ENCODE assay signal across 9 cellular contexts in the genomic region with DNA sequence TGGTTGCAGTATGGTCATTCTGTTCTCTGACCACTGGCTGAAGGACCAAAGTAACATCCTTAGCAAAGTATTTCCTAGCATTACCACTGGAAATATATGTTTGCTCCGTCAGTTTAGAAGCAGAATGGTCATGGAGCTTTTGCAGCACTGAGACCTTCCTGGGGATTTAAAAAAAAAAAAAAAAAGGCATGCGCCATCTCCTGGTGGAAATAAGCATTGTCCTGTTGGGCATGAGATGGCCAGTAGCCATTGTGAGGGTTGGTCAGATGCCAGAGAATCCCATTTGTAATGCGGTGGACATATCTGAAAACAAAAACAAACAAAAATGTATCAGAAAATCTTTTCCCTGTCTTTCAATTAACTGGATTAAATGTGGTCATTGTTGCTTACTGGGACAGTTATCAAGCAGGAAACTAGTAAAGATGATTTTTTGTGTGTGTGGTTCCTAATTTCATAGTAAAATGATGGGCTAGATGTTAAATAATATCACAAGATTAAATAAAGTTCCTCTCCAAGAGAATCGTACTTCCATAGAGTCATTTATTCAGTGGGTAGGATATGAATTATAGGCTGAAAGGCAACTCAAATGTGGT.
A peak's percentile ranks its signal among the peaks of the same experiment; 100 is the strongest.
DNase-seq lines count a peak whose midpoint lies in the region; ATAC-seq, FAIRE-seq and TF ChIP-seq lines count a peak whose summit lies in the region.
"Had no signal": no experiment of that assay in that cellular context is flagged by ENCODE, and none has a peak within 500 bp of the region (broad histone marks: within the 10 kb centered on the region; RNA-seq: fewer than 3 reads in every experiment).

No MANE protein-coding gene starts in this region.

- in situ Hi-C loops in brain microvascular endothelial cell (cut with HindIII; ENCODE audit: low pct_ligation_motif_present, low sequenced_read_pairs) = no loop called here

- TF ChIP-seq RAD21 in A549 (conservative IDR thresholded peaks at IDR 0.05 in 1 of 2, IDR thresholded peaks at IDR 0.05 in 1 of 2) = peak; percentile 30 to 42; a peak in 3 of 5 replicates

- H3K4me3 ChIP-seq in A549 (no peak overlapping the region), brain microvascular endothelial cell (ENCODE audit: low read depth, low read length) (no peak overlapping the region), uterus (no peak overlapping the region)
- H3K4me3 ChIP-seq in effector memory CD4-positive, alpha-beta T cell (ENCODE audit: insufficient read depth, low read depth, low read length, poor library complexity, severe bottlenecking) = no peak overlapping the region

- H3K27ac ChIP-seq in A549 (no peak overlapping the region), brain microvascular endothelial cell (no peak overlapping the region), uterus (no peak overlapping the region)
- H3K27ac ChIP-seq in effector memory CD4-positive, alpha-beta T cell (ENCODE audit: insufficient read depth, low read length, poor library complexity, severe bottlenecking) = no peak overlapping the region

- H3K9me3 ChIP-seq in A549 = no peaks in the 10 kb centered on the region
- no peaks in the 10 kb centered on the region for H3K9me3 ChIP-seq in uterus
- no peaks in the 10 kb centered on the region for H3K9me3 ChIP-seq in effector memory CD4-positive, alpha-beta T cell (ENCODE audit: control insufficient read depth, low read length)

- no peak for FAIRE-seq in A549 (lab: Jason Lieb, UNC)
- FAIRE-seq: colon had no signal

- no peak for TF ChIP-seq EP300 in A549 (IDR thresholded peaks at IDR 0.05)

- ATAC-seq in A549 = peak; percentile 74 to 84; a peak in 3 of 6 replicates

- intact Hi-C loops in uterus (cut with DNase I; ENCODE audit: low total_unique reads) = loop anchor here (5.0 kb wide), 1 partner anchor 246 kb away; no protein-coding TSS in a partner anchor

- DNase-seq in A549 (ENCODE audit: low read depth in 1 of 2, low spot score in 1 of 2) (peak; percentile 36 to 45), NCI-H2029 (lab: John Stamatoyannopoulos, UW) (peak; percentile 46), brain microvascular endothelial cell (peak; percentile 80), kidney glomerular epithelial cell (lab: John Stamatoyannopoulos, UW) (peak; percentile 79), uterus (no peak), ureter (ENCODE audit: low spot score) (no peak)
- no peak for DNase-seq in effector memory CD4-positive, alpha-beta T cell

- TF ChIP-seq POLR2A in A549 (IDR thresholded peaks at IDR 0.05; ENCODE audit: low read length) (no peak), uterus (IDR thresholded peaks at IDR 0.05) (no peak)

- POLR2A ChIA-PET in A549 (lab: Yijun Ruan, JAX) = no interaction called here

- H3K36me3 ChIP-seq in brain microvascular endothelial cell (replicated peaks) (no peaks in the 10 kb centered on the region), uterus (no peaks in the 10 kb centered on the region)
- H3K36me3 ChIP-seq in effector memory CD4-positive, alpha-beta T cell (ENCODE audit: control insufficient read depth, insufficient read depth, low read length) = no peaks in the 10 kb centered on the region

- whole genome bisulfite sequencing in A549 (ENCODE audit: missing lambda C conversion rate) = 2% methylated on average over 4 of the region's 4 CpGs

- CTCF ChIA-PET in A549 (lab: Yijun Ruan, JAX) = interaction anchor here (0.6 to 1.1 kb wide), 7 partner anchors 9 to 236 kb away, joined by 3 to 5 read pairs (median 3); no protein-coding TSS in a partner anchor

- H3K27me3 ChIP-seq in brain microvascular endothelial cell (replicated peaks) = no peaks in the 10 kb centered on the region
- H3K27me3 ChIP-seq in uterus = no peaks in the 10 kb centered on the region
- no peaks in the 10 kb centered on the region for H3K27me3 ChIP-seq in effector memory CD4-positive, alpha-beta T cell (replicated peaks; ENCODE audit: control insufficient read depth, insufficient read depth, low read length, poor library complexity, severe bottlenecking)

- TF ChIP-seq CTCF in A549 (IDR thresholded peaks at IDR 0.05) (peak; percentile 59), GM12873 (IDR thresholded peaks at IDR 0.05; ENCODE audit: insufficient read depth, low read depth, low read length, missing control alignments) (peak; percentile 71), brain microvascular endothelial cell (IDR thresholded peaks at IDR 0.05; ENCODE audit: low read depth, low read length, missing control alignments) (peak; percentile 80), uterus (IDR thresholded peaks at IDR 0.05) (peak; percentile 39 to 65 (median 60))

- H3K4me2 ChIP-seq in A549 = no peak overlapping the region

- H3K4me1 ChIP-seq in A549 (peaks cover 15% of the 10 kb centered on the region), uterus (peaks cover 0 to 8% of the 10 kb centered on the region in 2 donors)
- H3K4me1 ChIP-seq in effector memory CD4-positive, alpha-beta T cell (ENCODE audit: control insufficient read depth, insufficient read depth, low read length, poor library complexity, severe bottlenecking) = no peaks in the 10 kb centered on the region

TF ChIP-seq in A549, 52 proteins besides CTCF, POLR2A, EP300 and RAD21:
- TF ChIP-seq, protein P1, sequence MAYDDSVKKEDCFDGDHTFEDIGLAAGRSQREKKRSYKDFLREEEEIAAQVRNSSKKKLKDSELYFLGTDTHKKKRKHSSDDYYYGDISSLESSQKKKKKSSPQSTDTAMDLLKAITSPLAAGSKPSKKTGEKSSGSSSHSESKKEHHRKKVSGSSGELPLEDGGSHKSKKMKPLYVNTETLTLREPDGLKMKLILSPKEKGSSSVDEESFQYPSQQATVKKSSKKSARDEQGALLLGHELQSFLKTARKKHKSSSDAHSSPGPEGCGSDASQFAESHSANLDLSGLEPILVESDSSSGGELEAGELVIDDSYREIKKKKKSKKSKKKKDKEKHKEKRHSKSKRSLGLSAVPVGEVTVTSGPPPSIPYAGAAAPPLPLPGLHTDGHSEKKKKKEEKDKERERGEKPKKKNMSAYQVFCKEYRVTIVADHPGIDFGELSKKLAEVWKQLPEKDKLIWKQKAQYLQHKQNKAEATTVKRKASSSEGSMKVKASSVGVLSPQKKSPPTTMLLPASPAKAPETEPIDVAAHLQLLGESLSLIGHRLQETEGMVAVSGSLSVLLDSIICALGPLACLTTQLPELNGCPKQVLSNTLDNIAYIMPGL (CRISPR knock-in tag; IDR thresholded peaks at IDR 0.05; ENCODE audit: borderline replicate concordance) = no peak
- TF ChIP-seq SMC3 (IDR thresholded peaks at IDR 0.05) (peak; percentile 63), POLR2AphosphoS2 (conservative IDR thresholded peaks at IDR 0.05; ENCODE audit: low read length) (no peak)

Comparison
In these comparisons a context has a peak if more than half of its experiments do, and no peak if none do; other contexts are left out.
1. DNase-seq: peak in A549 (2 of 2), NCI-H2029 (single experiment), brain microvascular endothelial cell (single experiment) and kidney glomerular epithelial cell (single experiment); none in uterus (0 of 2), ureter (single experiment) and effector memory CD4-positive, alpha-beta T cell (0 of 3).
2. Peak in every context shown above with its lines, with median percentiles within 50 percentile points of each other: CTCF ChIP-seq.